Comparison of ENCODE assay signal across 8 cellular contexts in genomic region chr15:60507596-60508424, GRCh38. TPM values are rescaled to one million over a fixed set of nuclear protein-coding genes. Genes with fewer than 3 reads are reported as not detected.
DNase-seq lines count a peak whose midpoint lies in the region; ATAC-seq and TF ChIP-seq lines count a peak whose summit lies in the region.

No MANE protein-coding gene starts in this region.

- ATAC-seq in GM19372 (IDR thresholded peaks at IDR 0.05; ENCODE audit: low read depth, unreplicated experiment) (peak; percentile 97), HG03378 (IDR thresholded peaks at IDR 0.05; ENCODE audit: unreplicated experiment) (peak; percentile 85)

- DNase-seq in DMS153 treated with DMSO at 0.1 percent for 48 hours (lab: John Stamatoyannopoulos, UW; ENCODE audit: unreplicated experiment) (peak; percentile 8), NCI-H69 (lab: John Stamatoyannopoulos, UW) (peak; percentile 66), fibroblast of peridontal ligament (ENCODE audit: extremely low read depth) (peak; percentile 86), neural crest cell (ENCODE audit: low read depth, low spot score) (peak; percentile 19)
- peak; percentile 40 for DNase-seq in activated CD8-positive, alpha-beta memory T cell treated with anti-CD3 and anti-CD28 coated beads, Interleukin-2, amount 50 U/mL, for 4 hours
- DNase-seq in effector CD8-positive, alpha-beta T cell (lab: John Stamatoyannopoulos, UW) = no peak

- H3K9me3 Mint-ChIP-seq in neural crest cell = no peaks in the 10 kb centered on the region

- no peaks in the 10 kb centered on the region for H3K36me3 Mint-ChIP-seq in neural crest cell (ENCODE audit: low read depth)

- TF ChIP-seq CTCF in neural crest cell (conservative IDR thresholded peaks at IDR 0.05) = peak; percentile 93

- no peak overlapping the region for H3K4me3 Mint-ChIP-seq in neural crest cell

- no peaks in the 10 kb centered on the region for H3K27me3 Mint-ChIP-seq in neural crest cell (ENCODE audit: low read depth)

- H3K4me1 Mint-ChIP-seq in neural crest cell = peaks cover 12% of the 10 kb centered on the region

- H3K27ac Mint-ChIP-seq in neural crest cell (ENCODE audit: unreplicated experiment) = no peak overlapping the region

RNA-seq across cellular contexts. Expression of gene ICE2, which starts 28.9 kb away (rescaled TPM):
- 69.7 and 80.3 TPM in 2 replicates for total RNA-seq in neural crest cell
